Comparison of ENCODE assay signal across 34 cellular contexts in the genomic region with DNA sequence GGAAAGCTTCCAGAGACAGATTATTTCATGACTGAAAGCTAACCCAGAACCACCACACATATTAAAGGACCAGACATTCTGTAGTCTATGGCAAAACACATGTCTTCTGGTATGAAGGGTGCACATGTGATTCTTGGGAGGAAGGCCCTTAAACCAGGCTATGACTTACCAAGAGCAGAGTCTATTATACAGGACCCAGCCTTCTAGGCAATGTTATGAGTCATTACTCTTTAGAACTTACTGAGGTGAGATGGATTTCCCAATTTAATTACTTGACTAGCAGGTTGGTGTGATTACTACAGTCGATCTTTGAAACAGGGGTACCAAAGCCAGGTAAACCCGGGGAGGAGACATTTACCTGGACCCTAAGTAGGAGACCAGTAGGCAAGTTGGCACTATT.
"Had no signal": no experiment of that assay in that cellular context is flagged by ENCODE, and none has a peak within 500 bp of the region (broad histone marks: within the 10 kb centered on the region; RNA-seq: fewer than 3 reads in every experiment).

No MANE protein-coding gene starts in this region.

- H3K4me3 Mint-ChIP-seq: activated CD4-positive, alpha-beta memory T cell treated with anti-CD3 and anti-CD28 coated beads, Interleukin-2, amount 10 ng/mL, durations not matched to agents 7 days and 5 days; activated CD8-positive, alpha-beta memory T cell treated with anti-CD3 and anti-CD28 coated beads, Interleukin-2, amount 10 ng/mL, durations not matched to agents 7 days and 5 days; activated naive CD4-positive, alpha-beta T cell treated with anti-CD3 and anti-CD28 coated beads, Interleukin-2, amount 50 U/mL, for 24 hours; activated naive CD8-positive, alpha-beta T cell treated with anti-CD3 and anti-CD28 coated beads, Interleukin-2, amount 10 ng/mL, durations not matched to agents 7 days and 5 days had no signal

- FAIRE-seq: RCC 7860 had no signal

- DNase-seq: activated CD4-positive, alpha-beta memory T cell treated with anti-CD3 and anti-CD28 coated beads, Interleukin-2, amount 10 ng/mL, durations not matched to agents 7 days and 5 days; activated CD4-positive, alpha-beta T cell treated with anti-CD3 and anti-CD28 coated beads for 1 hour; activated CD4-positive, alpha-beta T cell treated with anti-CD3 and anti-CD28 coated beads for 48 hours; activated CD4-positive, CD25-positive, alpha-beta regulatory T cell; activated CD8-positive, alpha-beta memory T cell treated with anti-CD3 and anti-CD28 coated beads for 24 hours; activated CD8-positive, alpha-beta memory T cell treated with anti-CD3 and anti-CD28 coated beads, Interleukin-2, amount 10 ng/mL, durations not matched to agents 7 days and 5 days; activated CD8-positive, alpha-beta memory T cell treated with anti-CD3 and anti-CD28 coated beads, Interleukin-2, amount 50 U/mL, for 48 hours; activated effector memory CD4-positive, alpha-beta T cell treated with anti-CD3 and anti-CD28 coated beads, Interleukin-2, amount 50 U/mL, for 16 hours; activated naive CD4-positive, alpha-beta T cell treated with Interleukin-2 at 50 U/mL for 16 hours; activated naive CD8-positive, alpha-beta T cell treated with anti-CD3 and anti-CD28 coated beads, Interleukin-2, amount 10 ng/mL, durations not matched to agents 7 days and 5 days; activated T-cell treated with anti-CD3 and anti-CD28 coated beads, Interleukin-2, amount 50 U/mL, for 48 hours; amygdala; caudate nucleus; NCI-H1092 treated with DMSO at 0.1 percent for 48 hours; NCI-H1417; NCI-H146; NCI-H187; NCI-H2081; NCI-H2171 treated with DMSO at 0.1 percent for 48 hours; NCI-H2227 treated with DMSO at 0.1 percent for 48 hours; NCI-H446; NCI-H510A treated with DMSO at 0.1 percent for 48 hours; NCI-H69; NCI-H82; PC-9; SIG-M5; T1000; WERI-Rb-1 had no signal

- H3K27ac ChIP-seq: ascending aorta, KMS-11, PC-9, RWPE1, WERI-Rb-1 had no signal

- H3K36me3 Mint-ChIP-seq: activated CD8-positive, alpha-beta memory T cell treated with anti-CD3 and anti-CD28 coated beads, Interleukin-2, amount 10 ng/mL, durations not matched to agents 7 days and 5 days; activated naive CD4-positive, alpha-beta T cell treated with anti-CD3 and anti-CD28 coated beads, Interleukin-2, amount 50 U/mL, for 24 hours; activated naive CD8-positive, alpha-beta T cell treated with anti-CD3 and anti-CD28 coated beads, Interleukin-2, amount 10 ng/mL, durations not matched to agents 7 days and 5 days had no signal

- H3K4me3 ChIP-seq: ascending aorta, PC-9 had no signal

- H3K4me1 ChIP-seq: ascending aorta had no signal

- H3K4me2 ChIP-seq: KMS-11, PC-9 had no signal

- H3K9me3 ChIP-seq: ascending aorta had no signal

- H3K27ac Mint-ChIP-seq: activated CD4-positive, alpha-beta memory T cell treated with anti-CD3 and anti-CD28 coated beads, Interleukin-2, amount 10 ng/mL, durations not matched to agents 7 days and 5 days; activated CD8-positive, alpha-beta memory T cell treated with anti-CD3 and anti-CD28 coated beads, Interleukin-2, amount 10 ng/mL, durations not matched to agents 7 days and 5 days; activated naive CD4-positive, alpha-beta T cell treated with anti-CD3 and anti-CD28 coated beads, Interleukin-2, amount 50 U/mL, for 24 hours; activated naive CD8-positive, alpha-beta T cell treated with anti-CD3 and anti-CD28 coated beads, Interleukin-2, amount 10 ng/mL, durations not matched to agents 7 days and 5 days had no signal

- H3K27me3 Mint-ChIP-seq: activated CD4-positive, alpha-beta memory T cell treated with anti-CD3 and anti-CD28 coated beads, Interleukin-2, amount 10 ng/mL, durations not matched to agents 7 days and 5 days had no signal

- H3K4me1 Mint-ChIP-seq: activated CD4-positive, alpha-beta memory T cell treated with anti-CD3 and anti-CD28 coated beads, Interleukin-2, amount 10 ng/mL, durations not matched to agents 7 days and 5 days; activated CD8-positive, alpha-beta memory T cell treated with anti-CD3 and anti-CD28 coated beads, Interleukin-2, amount 10 ng/mL, durations not matched to agents 7 days and 5 days; activated naive CD4-positive, alpha-beta T cell treated with anti-CD3 and anti-CD28 coated beads, Interleukin-2, amount 50 U/mL, for 24 hours; activated naive CD8-positive, alpha-beta T cell treated with anti-CD3 and anti-CD28 coated beads, Interleukin-2, amount 10 ng/mL, durations not matched to agents 7 days and 5 days had no signal

- H3K9ac ChIP-seq: KMS-11 had no signal

- H2AFZ ChIP-seq: PC-9 had no signal

- H3K36me3 ChIP-seq: ascending aorta, WERI-Rb-1 had no signal

- H3K9me3 Mint-ChIP-seq: activated CD4-positive, alpha-beta memory T cell treated with anti-CD3 and anti-CD28 coated beads, Interleukin-2, amount 10 ng/mL, durations not matched to agents 7 days and 5 days; activated naive CD4-positive, alpha-beta T cell treated with anti-CD3 and anti-CD28 coated beads, Interleukin-2, amount 50 U/mL, for 24 hours; activated naive CD8-positive, alpha-beta T cell treated with anti-CD3 and anti-CD28 coated beads, Interleukin-2, amount 10 ng/mL, durations not matched to agents 7 days and 5 days had no signal

- H3K27me3 ChIP-seq: ascending aorta had no signal

- ATAC-seq: activated CD8-positive, alpha-beta memory T cell treated with anti-CD3 and anti-CD28 coated beads, Interleukin-2, amount 10 ng/mL, durations not matched to agents 7 days and 5 days; Right ventricle myocardium inferior had no signal
